In genomic region chr7:79307376-79307775, GRCh38 we compare ENCODE assay signal across 27 cellular contexts.
"Had no signal": no experiment of that assay in that cellular context is flagged by ENCODE, and none has a peak within 500 bp of the region (broad histone marks: within the 10 kb centered on the region; RNA-seq: fewer than 3 reads in every experiment).

No MANE protein-coding gene starts in this region.

- H3K9ac ChIP-seq: SK-N-SH had no signal

- H3K27ac ChIP-seq: RWPE1, SJSA1 had no signal

- H3K27me3 ChIP-seq: SJSA1 had no signal

- H3K36me3 ChIP-seq: SJSA1 had no signal

- H3K4me1 ChIP-seq: SJSA1 had no signal

- ATAC-seq: K562 had no signal

- H3K9me3 ChIP-seq: SJSA1, SK-N-SH had no signal

- H3K4me3 ChIP-seq: K562, SJSA1 had no signal

- DNase-seq: Kasumi-1; KG1; MM.1S; MV-4-11; NCI-H1092; NCI-H1105; NCI-H1417 treated with DMSO at 0.1 percent for 48 hours; NCI-H1436 treated with DMSO at 0.1 percent for 48 hours; NCI-H1694 treated with DMSO at 0.1 percent for 48 hours; NCI-H187 treated with DMSO at 0.1 percent for 48 hours; NCI-H2029; NCI-H2081; NCI-H2171 treated with DMSO at 0.1 percent for 48 hours; NCI-H2227 treated with DMSO at 0.1 percent for 48 hours; NCI-H345; NCI-H446; NCI-H510A treated with DMSO at 0.1 percent for 48 hours; NCI-H524 treated with DMSO at 0.1 percent for 48 hours; NCI-H526 treated with DMSO at 0.1 percent for 48 hours; NCI-H774; NK-92 treated with Interleukin-12 subunit alpha and Interleukin-12 subunit beta, amount 100 ng/mL, for 24 hours; OCI-M1; Right ventricle myocardium superior; SK-N-SH had no signal

- H3K4me2 ChIP-seq: SK-N-SH had no signal
